ENCODE assay signal across 31 cellular contexts in the genomic region with DNA sequence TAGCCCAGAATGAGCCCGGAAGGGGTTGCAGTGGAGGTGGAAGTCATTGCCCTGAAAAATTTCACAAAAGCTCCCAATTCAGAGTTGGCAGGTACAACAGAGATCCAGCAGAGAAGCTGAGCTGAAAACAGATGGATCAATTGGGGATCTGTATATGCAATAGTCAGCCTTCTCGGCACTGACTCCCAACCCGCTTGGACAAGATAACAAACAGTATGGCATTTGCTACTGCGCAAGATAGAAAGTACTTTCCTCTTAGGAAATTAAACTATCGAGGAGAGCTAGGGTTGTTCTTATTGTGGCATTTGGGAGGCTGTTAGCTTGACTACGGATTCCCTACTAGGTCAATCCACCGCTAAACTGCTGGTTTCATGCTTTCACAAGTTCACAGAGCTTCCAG.
"Had no signal": no experiment of that assay in that cellular context is flagged by ENCODE, and none has a peak within 500 bp of the region (broad histone marks: within the 10 kb centered on the region; RNA-seq: fewer than 3 reads in every experiment).

No MANE protein-coding gene starts in this region.

- H3K4me3 Mint-ChIP-seq: naive thymus-derived CD8-positive, alpha-beta T cell; natural killer cell treated with Interleukin-12 subunit alpha and Interleukin-12 subunit beta and Interleukin-15 and Interleukin-18, amount 100 ng/mL, for 72 hours; nephron progenitor cell; neural crest cell; stimulated activated memory B cell treated with anti-CD40 and anti-IgM and Interleukin-4, amounts not matched to agents 10 μg/mL and 1 μg/mL and 100 μg/mL, for 72 hours; stimulated activated naive CD8-positive, alpha-beta T cell treated with anti-CD3 and anti-CD28 coated beads, Interleukin-15, amount 100 ng/mL, for 72 hours; type B pancreatic cell had no signal

- H3K79me2 ChIP-seq: parathyroid adenoma had no signal

- H3K27ac ChIP-seq: ovary, parathyroid adenoma, psoas muscle, skin epidermis, spleen, suprapubic skin, testis, tibial artery, transverse colon, upper lobe of right lung, uterus had no signal

- H3K4me2 ChIP-seq: smooth muscle cell had no signal

- H3K4me3 ChIP-seq: ovary, psoas muscle, skin epidermis, smooth muscle cell, spleen, suprapubic skin, tibial artery, transverse colon, upper lobe of right lung, uterus had no signal

- H3K4me1 ChIP-seq: parathyroid adenoma, psoas muscle, spleen, suprapubic skin, testis, tibial artery, transverse colon, upper lobe of right lung, uterus had no signal

- H3K36me3 ChIP-seq: ovary, spleen, suprapubic skin, tibial artery, transverse colon, upper lobe of right lung, uterus had no signal

- H3K27ac Mint-ChIP-seq: naive thymus-derived CD8-positive, alpha-beta T cell; natural killer cell treated with Interleukin-12 subunit alpha and Interleukin-12 subunit beta and Interleukin-15 and Interleukin-18, amount 100 ng/mL, for 72 hours; nephron progenitor cell; progenitor cell of endocrine pancreas; stimulated activated memory B cell treated with anti-CD40 and anti-IgM and Interleukin-4, amounts not matched to agents 10 μg/mL and 1 μg/mL and 100 μg/mL, for 72 hours; stimulated activated naive CD8-positive, alpha-beta T cell treated with anti-CD3 and anti-CD28 coated beads, Interleukin-15, amount 100 ng/mL, for 72 hours; type B pancreatic cell had no signal

- H3K9me3 ChIP-seq: ovary, psoas muscle, suprapubic skin, testis, tibial artery, transverse colon, upper lobe of right lung, uterus had no signal

- H2AFZ ChIP-seq: parathyroid adenoma had no signal

- H3K9ac ChIP-seq: parathyroid adenoma had no signal

- H3K36me3 Mint-ChIP-seq: stimulated activated memory B cell treated with anti-CD40 and anti-IgM and Interleukin-4, amounts not matched to agents 10 μg/mL and 1 μg/mL and 100 μg/mL, for 72 hours; type B pancreatic cell had no signal

- H3K27me3 ChIP-seq: ovary, testis, tibial artery, uterus had no signal

- DNase-seq: naive thymus-derived CD8-positive, alpha-beta T cell; nephron progenitor cell; occipital lobe; ovary; posterior cingulate gyrus; psoas muscle; right cardiac atrium; spleen; stimulated activated CD4-positive, alpha-beta T cell treated with anti-CD3 and anti-CD28 coated beads, Interleukin-12 subunit alpha, Interleukin-12 subunit beta, amount 100 ng/mL, for 4 hours; stimulated activated CD4-positive, alpha-beta T cell treated with anti-CD3 and anti-CD28 coated beads, Interleukin-1b, Interleukin-23, amount 100 ng/mL, for 48 hours; stimulated activated CD4-positive, alpha-beta T cell treated with anti-CD3 and anti-CD28 coated beads, Interleukin-4, amount 100 ng/mL, for 1 hour; stimulated activated CD4-positive, alpha-beta T cell treated with anti-CD3 and anti-CD28 coated beads, Interleukin-4, amount 100 ng/mL, for 4 hours; stimulated activated CD8-positive, alpha-beta memory T cell treated with anti-CD3 and anti-CD28 coated beads, Interleukin-4, amount 100 ng/mL, for 48 hours; stimulated activated naive CD4-positive, alpha-beta T cell; stimulated activated naive CD8-positive, alpha-beta T cell treated with anti-CD3 and anti-CD28 coated beads, Interleukin-15, amount 100 ng/mL, for 72 hours; stimulated activated naive CD8-positive, alpha-beta T cell treated with anti-CD3 and anti-CD28 coated beads, Interleukin-15, Interleukin-2, amounts not matched to agents 100 U/mL and 50 U/mL, for 24 hours; substantia nigra; testis; tibial artery; transverse colon; upper lobe of right lung; uterus had no signal

- H3K4me1 Mint-ChIP-seq: naive thymus-derived CD8-positive, alpha-beta T cell; nephron progenitor cell; neural crest cell; stimulated activated memory B cell treated with anti-CD40 and anti-IgM and Interleukin-4, amounts not matched to agents 10 μg/mL and 1 μg/mL and 100 μg/mL, for 72 hours; stimulated activated naive CD8-positive, alpha-beta T cell treated with anti-CD3 and anti-CD28 coated beads, Interleukin-15, amount 100 ng/mL, for 72 hours had no signal
